ENCODE assay signal across 1 cellular context in genomic region chr3:31755911-31756658, GRCh38.
TF ChIP-seq lines count a peak whose summit lies in the region.

No MANE protein-coding gene starts in this region.

TF ChIP-seq in HepG2, 621 proteins besides CTCF, POLR2A, EP300 and RAD21 (continued from another document):
- TF ChIP-seq ZFP91 (CRISPR knock-in tag; IDR thresholded peaks at IDR 0.05; ENCODE audit: borderline replicate concordance) (no peak), DNMT3B (CRISPR knock-in tag; conservative IDR thresholded peaks at IDR 0.05) (no peak), SATB2 (CRISPR knock-in tag; IDR thresholded peaks at IDR 0.05) (no peak), ZNF142 (CRISPR knock-in tag; IDR thresholded peaks at IDR 0.05) (no peak), DR1 (CRISPR knock-in tag; IDR thresholded peaks at IDR 0.05) (no peak), ATF3 (CRISPR knock-in tag; IDR thresholded peaks at IDR 0.05) (no peak)
